Comparison of ENCODE assay signal across 18 cellular contexts in the genomic region with DNA sequence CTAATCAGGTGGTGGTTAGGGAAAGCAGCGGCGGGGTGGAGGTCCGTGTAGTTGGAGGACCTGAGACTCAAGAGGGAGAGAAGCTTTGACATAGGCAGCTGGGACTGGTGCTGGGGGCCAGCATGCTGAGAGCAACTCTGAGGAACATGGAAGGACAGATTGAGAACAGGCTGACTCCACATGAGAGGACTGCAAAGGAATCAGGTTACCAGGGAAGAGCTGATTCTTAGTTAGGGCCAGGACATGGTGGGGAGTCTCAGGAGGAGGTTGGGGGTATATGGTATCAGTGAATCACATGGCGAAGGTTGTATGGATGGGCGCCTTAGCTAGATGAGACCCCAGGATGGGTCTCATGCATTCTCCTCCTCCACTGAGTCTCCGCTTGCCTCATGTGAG.
A peak's percentile ranks its signal among the peaks of the same experiment; 100 is the strongest.
DNase-seq lines count a peak whose midpoint lies in the region; ATAC-seq and TF ChIP-seq lines count a peak whose summit lies in the region.
"Had no signal": no experiment of that assay in that cellular context is flagged by ENCODE, and none has a peak within 500 bp of the region (broad histone marks: within the 10 kb centered on the region; RNA-seq: fewer than 3 reads in every experiment).

No MANE protein-coding gene starts in this region.

- no peak overlapping the region for H3K9ac ChIP-seq in skeletal muscle tissue (ENCODE audit: low read depth in 1 of 3, low read length in 3 of 3)
- H3K9ac ChIP-seq: BLaER1 had no signal

- H3K36me3 ChIP-seq in RWPE2 (ENCODE audit: low read depth) = no peaks in the 10 kb centered on the region
- no peaks in the 10 kb centered on the region for H3K36me3 ChIP-seq in skeletal muscle tissue (ENCODE audit: control insufficient read depth in 3 of 3, insufficient read depth in 3 of 3, low read length in 3 of 3)
- H3K36me3 ChIP-seq in uterus = no peaks in the 10 kb centered on the region
- H3K36me3 ChIP-seq: BLaER1, cardiac muscle cell, left ventricle myocardium inferior had no signal

- intact Hi-C loops in uterus (cut with DNase I; ENCODE audit: low total_unique reads) = no loop called here

- no peak overlapping the region for H3K4me3 ChIP-seq in RWPE2 (ENCODE audit: severe bottlenecking)
- no peak overlapping the region for H3K4me3 ChIP-seq in fibroblast of mammary gland (ENCODE audit: control insufficient read depth, low read depth, low read length)
- H3K4me3 ChIP-seq in skeletal muscle tissue (ENCODE audit: low read length in 3 of 3) = no peak overlapping the region
- H3K4me3 ChIP-seq in uterus = no peak overlapping the region
- H3K4me3 ChIP-seq: BLaER1, cardiac muscle cell, left ventricle myocardium inferior had no signal

- TF ChIP-seq CTCF in RWPE2 (IDR thresholded peaks at IDR 0.05; ENCODE audit: poor library complexity, severe bottlenecking) (no peak), fibroblast of mammary gland (conservative IDR thresholded peaks at IDR 0.05; ENCODE audit: control insufficient read depth, insufficient read depth, low read depth, low read length) (no peak), uterus (IDR thresholded peaks at IDR 0.05) (no peak)

- no peak for TF ChIP-seq POLR2A in uterus (IDR thresholded peaks at IDR 0.05)

- DNase-seq in EH (ENCODE audit: low read depth) (peak; percentile 72), RWPE2 (ENCODE audit: low spot score) (no peak), fibroblast of mammary gland (ENCODE audit: low read depth) (peak; percentile 76), glomerular visceral epithelial cell (ENCODE audit: extremely low spot score) (no peak), midbrain (lab: John Stamatoyannopoulos, UW) (no peak), uterus (no peak)
- no peak for DNase-seq in activated naive CD4-positive, alpha-beta T cell treated with anti-CD3 and anti-CD28 coated beads, Interleukin-2, amount 50 U/mL, for 16 hours
- DNase-seq: activated T-cell treated with anti-CD3 and anti-CD28 coated beads for 4 hours; DMS 273 treated with DMSO at 0.1 percent for 48 hours; effector memory CD4-positive, alpha-beta T cell; left ventricle myocardium inferior; naive B cell; NCI-H446 treated with DMSO at 0.1 percent for 48 hours; posterior cingulate gyrus; stimulated activated CD4-positive, alpha-beta T cell treated with anti-CD3 and anti-CD28 coated beads, Interleukin-15, amount 100 ng/mL, for 24 hours had no signal

- peak; percentile 28; the same call in 2 of the 3 replicates for ATAC-seq in RWPE2 (ENCODE audit: low read depth)

- H3K27me3 ChIP-seq in RWPE2 (ENCODE audit: insufficient read depth, poor library complexity, severe bottlenecking) (no peaks in the 10 kb centered on the region), skeletal muscle tissue (ENCODE audit: control insufficient read depth in 3 of 3, insufficient read depth in 3 of 3, low read length in 3 of 3) (no peaks in the 10 kb centered on the region), uterus (no peaks in the 10 kb centered on the region)
- H3K27me3 ChIP-seq: BLaER1, cardiac muscle cell had no signal

- H3K27ac ChIP-seq in RWPE2 (ENCODE audit: poor library complexity, severe bottlenecking) (peak overlapping the region; percentile 92), skeletal muscle tissue (ENCODE audit: low read depth, low read length) (peak overlapping the region; percentile 5), uterus (no peak overlapping the region)
- H3K27ac ChIP-seq: BLaER1, cardiac muscle cell, left ventricle myocardium inferior had no signal

- H3K4me1 ChIP-seq in RWPE2 (ENCODE audit: insufficient read depth, poor library complexity, severe bottlenecking) = peaks cover 26% of the 10 kb centered on the region
- H3K4me1 ChIP-seq in skeletal muscle tissue (ENCODE audit: control insufficient read depth in 3 of 3, insufficient read depth in 3 of 3, low read length in 3 of 3) = no peaks in the 10 kb centered on the region
- H3K4me1 ChIP-seq in uterus = no peaks in the 10 kb centered on the region
- H3K4me1 ChIP-seq: BLaER1, left ventricle myocardium inferior had no signal

- no peaks in the 10 kb centered on the region for H3K9me3 ChIP-seq in RWPE2 (ENCODE audit: severe bottlenecking)
- H3K9me3 ChIP-seq in skeletal muscle tissue (ENCODE audit: control insufficient read depth in 3 of 3, low read length in 3 of 3) = no peaks in the 10 kb centered on the region
- no peaks in the 10 kb centered on the region for H3K9me3 ChIP-seq in uterus
- H3K9me3 ChIP-seq: BLaER1, left ventricle myocardium inferior had no signal

Comparison
In these comparisons a context has a peak if more than half of its experiments do, and no peak if none do; other contexts are left out.
1. DNase-seq: peak in EH (single experiment) and fibroblast of mammary gland (single experiment); none in RWPE2 (single experiment), glomerular visceral epithelial cell (single experiment), midbrain (single experiment), uterus (0 of 2) and activated naive CD4-positive, alpha-beta T cell treated with anti-CD3 and anti-CD28 coated beads, Interleukin-2, amount 50 U/mL, for 16 hours (single experiment).
2. H3K27ac ChIP-seq: peak in RWPE2 (single experiment) and skeletal muscle tissue (single experiment); none in uterus (0 of 2).